Comparison of ENCODE assay signal across 1 cellular context in the genomic region with DNA sequence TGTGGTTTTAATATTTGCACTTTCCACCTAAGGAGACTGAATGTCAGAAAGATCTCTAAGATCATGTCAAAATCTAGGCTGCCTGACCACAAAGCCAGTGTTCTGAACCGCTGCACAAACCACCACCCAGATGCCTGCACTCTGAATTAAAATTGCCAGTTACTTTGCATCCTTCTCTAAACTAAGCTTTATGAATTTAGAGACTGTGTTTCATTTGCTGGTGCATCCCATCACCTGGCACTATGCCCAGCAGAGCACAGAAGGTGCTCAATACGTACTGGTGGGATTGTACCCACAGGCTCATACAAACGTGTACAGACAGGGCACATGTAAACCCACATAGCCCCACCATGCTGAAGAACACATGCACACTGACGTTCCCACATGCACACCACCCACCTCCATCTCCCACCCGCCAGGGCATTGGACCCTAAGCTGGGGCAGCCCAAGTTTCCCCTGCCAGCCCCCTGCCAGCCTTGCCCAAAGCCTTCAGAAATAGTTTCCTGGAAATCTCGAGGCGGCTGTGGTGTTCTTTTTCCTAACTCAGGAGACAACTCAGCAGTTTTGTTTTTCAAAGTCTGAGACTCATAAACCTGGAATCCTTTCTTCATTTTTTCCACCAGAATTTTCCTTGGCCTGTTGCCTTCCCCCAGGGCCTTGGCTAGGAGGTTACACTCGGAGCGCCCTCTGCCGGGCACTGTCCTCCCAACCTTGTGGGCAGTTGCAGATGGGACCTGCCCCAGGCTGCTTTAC.
TF ChIP-seq lines count a peak whose summit lies in the region.

No MANE protein-coding gene starts in this region.

TF ChIP-seq in WTC11, 78 proteins besides CTCF, POLR2A, EP300 and RAD21 (continued from another document):
- no peak for TF ChIP-seq ERG (CRISPR knock-in tag; IDR thresholded peaks at IDR 0.05)
- TF ChIP-seq, protein P1, sequence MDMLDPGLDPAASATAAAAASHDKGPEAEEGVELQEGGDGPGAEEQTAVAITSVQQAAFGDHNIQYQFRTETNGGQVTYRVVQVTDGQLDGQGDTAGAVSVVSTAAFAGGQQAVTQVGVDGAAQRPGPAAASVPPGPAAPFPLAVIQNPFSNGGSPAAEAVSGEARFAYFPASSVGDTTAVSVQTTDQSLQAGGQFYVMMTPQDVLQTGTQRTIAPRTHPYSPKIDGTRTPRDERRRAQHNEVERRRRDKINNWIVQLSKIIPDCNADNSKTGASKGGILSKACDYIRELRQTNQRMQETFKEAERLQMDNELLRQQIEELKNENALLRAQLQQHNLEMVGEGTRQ (CRISPR knock-in tag; IDR thresholded peaks at IDR 0.05): no peak
- no peak for TF ChIP-seq CDX4 (CRISPR knock-in tag; IDR thresholded peaks at IDR 0.05; ENCODE audit: borderline replicate concordance)
- no peak for TF ChIP-seq SMAD3 (CRISPR knock-in tag; IDR thresholded peaks at IDR 0.05; ENCODE audit: borderline replicate concordance)
- TF ChIP-seq, protein P2, sequence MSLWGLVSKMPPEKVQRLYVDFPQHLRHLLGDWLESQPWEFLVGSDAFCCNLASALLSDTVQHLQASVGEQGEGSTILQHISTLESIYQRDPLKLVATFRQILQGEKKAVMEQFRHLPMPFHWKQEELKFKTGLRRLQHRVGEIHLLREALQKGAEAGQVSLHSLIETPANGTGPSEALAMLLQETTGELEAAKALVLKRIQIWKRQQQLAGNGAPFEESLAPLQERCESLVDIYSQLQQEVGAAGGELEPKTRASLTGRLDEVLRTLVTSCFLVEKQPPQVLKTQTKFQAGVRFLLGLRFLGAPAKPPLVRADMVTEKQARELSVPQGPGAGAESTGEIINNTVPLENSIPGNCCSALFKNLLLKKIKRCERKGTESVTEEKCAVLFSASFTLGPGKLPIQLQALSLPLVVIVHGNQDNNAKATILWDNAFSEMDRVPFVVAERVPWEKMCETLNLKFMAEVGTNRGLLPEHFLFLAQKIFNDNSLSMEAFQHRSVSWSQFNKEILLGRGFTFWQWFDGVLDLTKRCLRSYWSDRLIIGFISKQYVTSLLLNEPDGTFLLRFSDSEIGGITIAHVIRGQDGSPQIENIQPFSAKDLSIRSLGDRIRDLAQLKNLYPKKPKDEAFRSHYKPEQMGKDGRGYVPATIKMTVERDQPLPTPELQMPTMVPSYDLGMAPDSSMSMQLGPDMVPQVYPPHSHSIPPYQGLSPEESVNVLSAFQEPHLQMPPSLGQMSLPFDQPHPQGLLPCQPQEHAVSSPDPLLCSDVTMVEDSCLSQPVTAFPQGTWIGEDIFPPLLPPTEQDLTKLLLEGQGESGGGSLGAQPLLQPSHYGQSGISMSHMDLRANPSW (CRISPR knock-in tag; conservative IDR thresholded peaks at IDR 0.05; ENCODE audit: low read depth): no peak
- TF ChIP-seq IRF1 (CRISPR knock-in tag; IDR thresholded peaks at IDR 0.05): no peak
- TF ChIP-seq RELA (CRISPR knock-in tag; IDR thresholded peaks at IDR 0.05; ENCODE audit: borderline replicate concordance): no peak
- TF ChIP-seq, protein P3, sequence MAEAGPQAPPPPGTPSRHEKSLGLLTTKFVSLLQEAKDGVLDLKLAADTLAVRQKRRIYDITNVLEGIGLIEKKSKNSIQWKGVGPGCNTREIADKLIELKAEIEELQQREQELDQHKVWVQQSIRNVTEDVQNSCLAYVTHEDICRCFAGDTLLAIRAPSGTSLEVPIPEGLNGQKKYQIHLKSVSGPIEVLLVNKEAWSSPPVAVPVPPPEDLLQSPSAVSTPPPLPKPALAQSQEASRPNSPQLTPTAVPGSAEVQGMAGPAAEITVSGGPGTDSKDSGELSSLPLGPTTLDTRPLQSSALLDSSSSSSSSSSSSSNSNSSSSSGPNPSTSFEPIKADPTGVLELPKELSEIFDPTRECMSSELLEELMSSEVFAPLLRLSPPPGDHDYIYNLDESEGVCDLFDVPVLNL (CRISPR knock-in tag; IDR thresholded peaks at IDR 0.05; ENCODE audit: borderline replicate concordance, low read depth): no peak
- no peak for TF ChIP-seq ZSCAN18 (CRISPR knock-in tag; IDR thresholded peaks at IDR 0.05)
- TF ChIP-seq ATF2 (CRISPR knock-in tag; IDR thresholded peaks at IDR 0.05; ENCODE audit: borderline replicate concordance, low read depth): no peak
- no peak for TF ChIP-seq MXD4 (CRISPR knock-in tag; IDR thresholded peaks at IDR 0.05; ENCODE audit: borderline replicate concordance)
- no peak for TF ChIP-seq MYBL2 (CRISPR knock-in tag; IDR thresholded peaks at IDR 0.05)
- TF ChIP-seq ZNF121 (CRISPR knock-in tag; IDR thresholded peaks at IDR 0.05): no peak
- TF ChIP-seq ZNF263 (CRISPR knock-in tag; IDR thresholded peaks at IDR 0.05; ENCODE audit: low read depth): no peak
